Comparison of ENCODE assay signal across 21 cellular contexts in genomic region chr13:109271555-109271954, GRCh38.
DNase-seq lines count a peak whose midpoint lies in the region; ATAC-seq and TF ChIP-seq lines count a peak whose summit lies in the region.
"Had no signal": no experiment of that assay in that cellular context is flagged by ENCODE, and none has a peak within 500 bp of the region (broad histone marks: within the 10 kb centered on the region; RNA-seq: fewer than 3 reads in every experiment).

No MANE protein-coding gene starts in this region.

- H2BK5ac ChIP-seq in mesendoderm (ENCODE audit: low read length), result no peak overlapping the region

- H3K9ac ChIP-seq in BLaER1 (no peak overlapping the region), HUES6 (ENCODE audit: low read length) (peak overlapping the region; percentile 90), mesendoderm (ENCODE audit: low read length) (no peak overlapping the region)

- H3K27me3 Mint-ChIP-seq in WTC11 (ENCODE audit: low read depth), result peaks cover 5% of the 10 kb centered on the region

- H3K4me3 ChIP-seq in BLaER1 (0 out of 2 replicates have a peak overlapping the region, but pooled peaks have one; percentile 12), HUES6 (ENCODE audit: low read depth, low read length) (peak overlapping the region; percentile 47; the same call in 1 of the 2 replicates), mesendoderm (ENCODE audit: low read length) (no peak overlapping the region)
- H3K4me3 ChIP-seq: coronary artery, lower lobe of right lung, ovary, right lobe of liver, suprapubic skin had no signal

- H3K4me1 ChIP-seq in BLaER1, result peaks cover 25% of the 10 kb centered on the region
- H3K4me1 ChIP-seq in HUES6 (ENCODE audit: control insufficient read depth, insufficient read depth, low read length), result peaks cover 45% of the 10 kb centered on the region
- no peaks in the 10 kb centered on the region for H3K4me1 ChIP-seq in mesendoderm (ENCODE audit: control insufficient read depth, low read depth, low read length)
- H3K4me1 ChIP-seq: right lobe of liver, suprapubic skin had no signal

- H3K9me3 ChIP-seq in BLaER1 (no peaks in the 10 kb centered on the region), HUES6 (ENCODE audit: control insufficient read depth, insufficient read depth, low read depth, low read length) (no peaks in the 10 kb centered on the region)
- H3K9me3 ChIP-seq: lower lobe of right lung, ovary, right lobe of liver, suprapubic skin had no signal

- H3K27me3 ChIP-seq in BLaER1 (no peaks in the 10 kb centered on the region), HUES6 (ENCODE audit: control insufficient read depth, insufficient read depth, low read length) (no peaks in the 10 kb centered on the region), mesendoderm (ENCODE audit: insufficient read depth, low read length, poor library complexity) (no peaks in the 10 kb centered on the region)
- H3K27me3 ChIP-seq: brain microvascular endothelial cell, ovary, right lobe of liver, suprapubic skin had no signal

- H2AK5ac ChIP-seq in mesendoderm (ENCODE audit: low read length), result no peak overlapping the region

- TF ChIP-seq CTCF in WTC11 (IDR thresholded peaks at IDR 0.05), result no peak

- peaks cover 10% of the 10 kb centered on the region for H3K36me3 Mint-ChIP-seq in WTC11
- H3K36me3 Mint-ChIP-seq: CD4-positive, alpha-beta memory T cell had no signal

- no peaks in the 10 kb centered on the region for H4K20me1 ChIP-seq in BLaER1

- peaks cover 74% of the 10 kb centered on the region for H3K4me1 Mint-ChIP-seq in WTC11
- H3K4me1 Mint-ChIP-seq: activated naive CD8-positive, alpha-beta T cell treated with anti-CD3 and anti-CD28 coated beads, Interleukin-2, amount 50 U/mL, for 24 hours; CD4-positive, alpha-beta memory T cell had no signal

- H4K8ac ChIP-seq in mesendoderm (ENCODE audit: low read depth, low read length), result no peak overlapping the region

- H3K79me2 ChIP-seq in mesendoderm (ENCODE audit: control insufficient read depth, insufficient read depth, low read length), result no peaks in the 10 kb centered on the region

- no peak overlapping the region for H3K18ac ChIP-seq in mesendoderm (ENCODE audit: low read length)

- no peak overlapping the region for H2BK15ac ChIP-seq in mesendoderm (replicated peaks; ENCODE audit: low read depth)

- WGBS in mesendoderm (ENCODE audit: extremely low coverage, insufficient coverage, low lambda C conversion rate), result no CpG with 5 or more reads among the region's 2 CpGs

- H3K27ac Mint-ChIP-seq in WTC11, result peak overlapping the region; percentile 27; the same call in 1 of the 2 replicates
- H3K27ac Mint-ChIP-seq: activated naive CD8-positive, alpha-beta T cell treated with anti-CD3 and anti-CD28 coated beads, Interleukin-2, amount 50 U/mL, for 24 hours; CD4-positive, alpha-beta memory T cell had no signal

- H3K36me3 ChIP-seq in BLaER1 (no peaks in the 10 kb centered on the region), HUES6 (ENCODE audit: control insufficient read depth, insufficient read depth, low read length) (peaks cover 6% of the 10 kb centered on the region; the same call in 1 of the 2 replicates), mesendoderm (ENCODE audit: control insufficient read depth, insufficient read depth, low read length) (no peaks in the 10 kb centered on the region)
- H3K36me3 ChIP-seq: brain microvascular endothelial cell, lower lobe of right lung, ovary, right lobe of liver, suprapubic skin, WERI-Rb-1 had no signal

- no peaks in the 10 kb centered on the region for H3K79me1 ChIP-seq in mesendoderm (ENCODE audit: low read length)

- no peak for DNase-seq in WTC11 (ENCODE audit: low spot score)
- no peak for DNase-seq in mesendoderm
- no peak for DNase-seq in SIG-M5 treated with dmso at 0.1 percent for 504 hours (lab: John Stamatoyannopoulos, UW; ENCODE audit: unreplicated experiment)
- DNase-seq in posterior vena cava (ENCODE audit: low spot score), result no peak
- no peak for DNase-seq in GOT3 (lab: John Stamatoyannopoulos, UW)
- DNase-seq: activated effector memory CD4-positive, alpha-beta T cell treated with anti-CD3 and anti-CD28 coated beads, Interleukin-2, amount 50 U/mL, for 16 hours; activated naive CD8-positive, alpha-beta T cell treated with anti-CD3 and anti-CD28 coated beads, Interleukin-2, amount 50 U/mL, for 24 hours; CD4-positive, alpha-beta memory T cell; DMS53; lower lobe of right lung; NCI-H2081 treated with DMSO at 0.1 percent for 48 hours; NCI-H510A treated with DMSO at 0.1 percent for 48 hours; ovary; right lobe of liver; WERI-Rb-1 had no signal

- H3K4ac ChIP-seq in mesendoderm (ENCODE audit: low read depth, low read length), result no peak overlapping the region

- H3K9me3 Mint-ChIP-seq in WTC11, result peaks cover 5% of the 10 kb centered on the region
- H3K9me3 Mint-ChIP-seq: activated naive CD8-positive, alpha-beta T cell treated with anti-CD3 and anti-CD28 coated beads, Interleukin-2, amount 50 U/mL, for 24 hours; CD4-positive, alpha-beta memory T cell had no signal

- H3K27ac ChIP-seq in BLaER1, result 0 out of 2 replicates have a peak overlapping the region, but pooled peaks have one; percentile 11
- peak overlapping the region; percentile 97; the same call in 1 of the 2 replicates for H3K27ac ChIP-seq in HUES6 (ENCODE audit: low read depth, low read length)
- H3K27ac ChIP-seq in mesendoderm (ENCODE audit: low read depth, low read length), result no peak overlapping the region
- H3K27ac ChIP-seq: coronary artery, lower lobe of right lung, ovary, right lobe of liver, suprapubic skin, WERI-Rb-1 had no signal

- H3K23ac ChIP-seq in mesendoderm (ENCODE audit: low read length), result no peak overlapping the region

- H4K5ac ChIP-seq in mesendoderm (ENCODE audit: low read length), result no peak overlapping the region

- H3K4me2 ChIP-seq in BLaER1 (peak overlapping the region; percentile 62), mesendoderm (ENCODE audit: low read length) (no peak overlapping the region)

- H2BK120ac ChIP-seq in mesendoderm (ENCODE audit: low read depth, low read length), result peak overlapping the region; percentile 6

- intact Hi-C loops in posterior vena cava (cut with DNase I), result no loop called here

- no peak overlapping the region for H3K56ac ChIP-seq in mesendoderm (ENCODE audit: low read length)

- no peak overlapping the region for H3K4me3 Mint-ChIP-seq in WTC11
- H3K4me3 Mint-ChIP-seq: activated naive CD8-positive, alpha-beta T cell treated with anti-CD3 and anti-CD28 coated beads, Interleukin-2, amount 50 U/mL, for 24 hours; CD4-positive, alpha-beta memory T cell had no signal

- CTCF ChIA-PET in WTC11 (lab: Charles Lee), result no interaction called here

- POLR2A ChIA-PET in WTC11 (lab: Charles Lee), result no interaction called here

- no peak for ATAC-seq in WTC11
- no peak for ATAC-seq in GM19463 (IDR thresholded peaks at IDR 0.05; ENCODE audit: unreplicated experiment)
- ATAC-seq: activated naive CD8-positive, alpha-beta T cell treated with anti-CD3 and anti-CD28 coated beads, Interleukin-2, amount 50 U/mL, for 24 hours; lower lobe of right lung; right lobe of liver had no signal

TF ChIP-seq in WTC11, 78 proteins besides CTCF, POLR2A, EP300 and RAD21 (continues in another document):
- TF ChIP-seq ZNF423 (CRISPR knock-in tag; IDR thresholded peaks at IDR 0.05) (no peak), IRF1 (CRISPR knock-in tag; IDR thresholded peaks at IDR 0.05) (no peak), SMAD4 (CRISPR knock-in tag; IDR thresholded peaks at IDR 0.05) (no peak), FOXP1 (CRISPR knock-in tag; IDR thresholded peaks at IDR 0.05; ENCODE audit: borderline replicate concordance) (no peak), MXD4 (CRISPR knock-in tag; IDR thresholded peaks at IDR 0.05; ENCODE audit: borderline replicate concordance) (no peak), ZNF219 (CRISPR knock-in tag; IDR thresholded peaks at IDR 0.05; ENCODE audit: borderline replicate concordance) (no peak), ZNF263 (CRISPR knock-in tag; IDR thresholded peaks at IDR 0.05; ENCODE audit: low read depth) (no peak), ZNF671 (CRISPR knock-in tag; IDR thresholded peaks at IDR 0.05) (no peak), NFE2L1 (CRISPR knock-in tag; IDR thresholded peaks at IDR 0.05) (no peak), CREM (CRISPR knock-in tag; IDR thresholded peaks at IDR 0.05) (no peak), ZBTB21 (CRISPR knock-in tag; IDR thresholded peaks at IDR 0.05; ENCODE audit: borderline replicate concordance) (no peak)
- TF ChIP-seq, protein P1, sequence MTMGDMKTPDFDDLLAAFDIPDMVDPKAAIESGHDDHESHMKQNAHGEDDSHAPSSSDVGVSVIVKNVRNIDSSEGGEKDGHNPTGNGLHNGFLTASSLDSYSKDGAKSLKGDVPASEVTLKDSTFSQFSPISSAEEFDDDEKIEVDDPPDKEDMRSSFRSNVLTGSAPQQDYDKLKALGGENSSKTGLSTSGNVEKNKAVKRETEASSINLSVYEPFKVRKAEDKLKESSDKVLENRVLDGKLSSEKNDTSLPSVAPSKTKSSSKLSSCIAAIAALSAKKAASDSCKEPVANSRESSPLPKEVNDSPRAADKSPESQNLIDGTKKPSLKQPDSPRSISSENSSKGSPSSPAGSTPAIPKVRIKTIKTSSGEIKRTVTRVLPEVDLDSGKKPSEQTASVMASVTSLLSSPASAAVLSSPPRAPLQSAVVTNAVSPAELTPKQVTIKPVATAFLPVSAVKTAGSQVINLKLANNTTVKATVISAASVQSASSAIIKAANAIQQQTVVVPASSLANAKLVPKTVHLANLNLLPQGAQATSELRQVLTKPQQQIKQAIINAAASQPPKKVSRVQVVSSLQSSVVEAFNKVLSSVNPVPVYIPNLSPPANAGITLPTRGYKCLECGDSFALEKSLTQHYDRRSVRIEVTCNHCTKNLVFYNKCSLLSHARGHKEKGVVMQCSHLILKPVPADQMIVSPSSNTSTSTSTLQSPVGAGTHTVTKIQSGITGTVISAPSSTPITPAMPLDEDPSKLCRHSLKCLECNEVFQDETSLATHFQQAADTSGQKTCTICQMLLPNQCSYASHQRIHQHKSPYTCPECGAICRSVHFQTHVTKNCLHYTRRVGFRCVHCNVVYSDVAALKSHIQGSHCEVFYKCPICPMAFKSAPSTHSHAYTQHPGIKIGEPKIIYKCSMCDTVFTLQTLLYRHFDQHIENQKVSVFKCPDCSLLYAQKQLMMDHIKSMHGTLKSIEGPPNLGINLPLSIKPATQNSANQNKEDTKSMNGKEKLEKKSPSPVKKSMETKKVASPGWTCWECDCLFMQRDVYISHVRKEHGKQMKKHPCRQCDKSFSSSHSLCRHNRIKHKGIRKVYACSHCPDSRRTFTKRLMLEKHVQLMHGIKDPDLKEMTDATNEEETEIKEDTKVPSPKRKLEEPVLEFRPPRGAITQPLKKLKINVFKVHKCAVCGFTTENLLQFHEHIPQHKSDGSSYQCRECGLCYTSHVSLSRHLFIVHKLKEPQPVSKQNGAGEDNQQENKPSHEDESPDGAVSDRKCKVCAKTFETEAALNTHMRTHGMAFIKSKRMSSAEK (CRISPR knock-in tag; IDR thresholded peaks at IDR 0.05; ENCODE audit: borderline replicate concordance), result no peak
